Comparison of ENCODE assay signal across 1 cellular context in the genomic region with DNA sequence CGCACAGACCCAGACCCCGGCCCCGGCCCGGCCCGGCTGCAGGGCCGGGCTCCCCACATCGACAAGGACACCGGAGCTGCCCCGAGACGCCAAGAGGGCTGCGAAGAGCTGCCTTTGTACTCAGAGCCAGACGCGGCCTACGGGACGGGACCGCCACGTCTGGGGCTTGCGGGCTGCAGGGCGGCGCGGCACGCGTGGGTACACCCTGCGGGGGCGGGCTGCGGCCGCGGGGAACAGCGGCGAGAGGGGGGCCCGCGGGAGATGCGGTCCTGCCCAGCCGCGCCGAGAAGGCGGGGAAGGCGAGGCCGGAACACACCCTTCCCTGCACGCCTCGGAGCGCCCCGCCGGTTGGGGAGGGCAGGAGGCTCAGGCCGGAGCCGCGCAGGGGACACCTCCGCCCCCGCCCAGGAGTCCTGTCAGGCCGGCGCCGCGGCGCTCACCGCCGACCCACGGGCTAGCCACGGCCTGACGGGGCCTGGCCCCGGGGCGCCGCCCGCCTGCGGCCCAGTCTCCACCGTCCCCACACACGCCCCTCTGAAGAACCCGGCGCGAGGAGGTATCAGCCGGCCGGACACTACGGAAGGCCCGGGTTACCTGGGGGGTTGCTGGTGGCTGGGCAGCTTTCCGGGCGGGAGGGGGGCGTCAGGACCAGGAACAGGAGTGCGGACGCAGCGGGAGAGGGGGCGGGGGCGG.
TF ChIP-seq lines count a peak whose summit lies in the region.

No MANE protein-coding gene starts in this region.

TF ChIP-seq in K562, 482 proteins besides CTCF, POLR2A, EP300 and RAD21 (continued from another document):
- TF ChIP-seq, protein P1, sequence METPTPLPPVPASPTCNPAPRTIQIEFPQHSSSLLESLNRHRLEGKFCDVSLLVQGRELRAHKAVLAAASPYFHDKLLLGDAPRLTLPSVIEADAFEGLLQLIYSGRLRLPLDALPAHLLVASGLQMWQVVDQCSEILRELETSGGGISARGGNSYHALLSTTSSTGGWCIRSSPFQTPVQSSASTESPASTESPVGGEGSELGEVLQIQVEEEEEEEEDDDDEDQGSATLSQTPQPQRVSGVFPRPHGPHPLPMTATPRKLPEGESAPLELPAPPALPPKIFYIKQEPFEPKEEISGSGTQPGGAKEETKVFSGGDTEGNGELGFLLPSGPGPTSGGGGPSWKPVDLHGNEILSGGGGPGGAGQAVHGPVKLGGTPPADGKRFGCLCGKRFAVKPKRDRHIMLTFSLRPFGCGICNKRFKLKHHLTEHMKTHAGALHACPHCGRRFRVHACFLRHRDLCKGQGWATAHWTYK (CRISPR knock-in tag; IDR thresholded peaks at IDR 0.05): 0 out of 2 replicates have a peak, but pooled peaks have one; percentile 49
- TF ChIP-seq ZNF444 (CRISPR knock-in tag; IDR thresholded peaks at IDR 0.05): no peak
- TF ChIP-seq EGR1 (conservative IDR thresholded peaks at IDR 0.05): peak; percentile 61
- peak; percentile 65 for TF ChIP-seq GATAD2B (IDR thresholded peaks at IDR 0.05; ENCODE audit: borderline replicate concordance)
- no peak for TF ChIP-seq ZKSCAN3 (CRISPR knock-in tag; IDR thresholded peaks at IDR 0.05)
- no peak for TF ChIP-seq RFX7 (CRISPR knock-in tag; IDR thresholded peaks at IDR 0.05)
- peak; percentile 46 for TF ChIP-seq SMAD4 (CRISPR knock-in tag; conservative IDR thresholded peaks at IDR 0.05)
- no peak for TF ChIP-seq ESRRB (CRISPR knock-in tag; IDR thresholded peaks at IDR 0.05; ENCODE audit: borderline replicate concordance)
- TF ChIP-seq RBM39 (optimal IDR thresholded peaks at IDR 0.05; ENCODE audit: low read depth, low read length): no peak
- TF ChIP-seq CCNT2 (IDR thresholded peaks at IDR 0.05; ENCODE audit: borderline replicate concordance, extremely low read depth, insufficient read length, low read depth, low read length): peak; percentile 16
- TF ChIP-seq, protein P2, sequence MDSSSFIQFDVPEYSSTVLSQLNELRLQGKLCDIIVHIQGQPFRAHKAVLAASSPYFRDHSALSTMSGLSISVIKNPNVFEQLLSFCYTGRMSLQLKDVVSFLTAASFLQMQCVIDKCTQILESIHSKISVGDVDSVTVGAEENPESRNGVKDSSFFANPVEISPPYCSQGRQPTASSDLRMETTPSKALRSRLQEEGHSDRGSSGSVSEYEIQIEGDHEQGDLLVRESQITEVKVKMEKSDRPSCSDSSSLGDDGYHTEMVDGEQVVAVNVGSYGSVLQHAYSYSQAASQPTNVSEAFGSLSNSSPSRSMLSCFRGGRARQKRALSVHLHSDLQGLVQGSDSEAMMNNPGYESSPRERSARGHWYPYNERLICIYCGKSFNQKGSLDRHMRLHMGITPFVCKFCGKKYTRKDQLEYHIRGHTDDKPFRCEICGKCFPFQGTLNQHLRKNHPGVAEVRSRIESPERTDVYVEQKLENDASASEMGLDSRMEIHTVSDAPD (CRISPR knock-in tag; IDR thresholded peaks at IDR 0.05): no peak
- TF ChIP-seq, protein P3, sequence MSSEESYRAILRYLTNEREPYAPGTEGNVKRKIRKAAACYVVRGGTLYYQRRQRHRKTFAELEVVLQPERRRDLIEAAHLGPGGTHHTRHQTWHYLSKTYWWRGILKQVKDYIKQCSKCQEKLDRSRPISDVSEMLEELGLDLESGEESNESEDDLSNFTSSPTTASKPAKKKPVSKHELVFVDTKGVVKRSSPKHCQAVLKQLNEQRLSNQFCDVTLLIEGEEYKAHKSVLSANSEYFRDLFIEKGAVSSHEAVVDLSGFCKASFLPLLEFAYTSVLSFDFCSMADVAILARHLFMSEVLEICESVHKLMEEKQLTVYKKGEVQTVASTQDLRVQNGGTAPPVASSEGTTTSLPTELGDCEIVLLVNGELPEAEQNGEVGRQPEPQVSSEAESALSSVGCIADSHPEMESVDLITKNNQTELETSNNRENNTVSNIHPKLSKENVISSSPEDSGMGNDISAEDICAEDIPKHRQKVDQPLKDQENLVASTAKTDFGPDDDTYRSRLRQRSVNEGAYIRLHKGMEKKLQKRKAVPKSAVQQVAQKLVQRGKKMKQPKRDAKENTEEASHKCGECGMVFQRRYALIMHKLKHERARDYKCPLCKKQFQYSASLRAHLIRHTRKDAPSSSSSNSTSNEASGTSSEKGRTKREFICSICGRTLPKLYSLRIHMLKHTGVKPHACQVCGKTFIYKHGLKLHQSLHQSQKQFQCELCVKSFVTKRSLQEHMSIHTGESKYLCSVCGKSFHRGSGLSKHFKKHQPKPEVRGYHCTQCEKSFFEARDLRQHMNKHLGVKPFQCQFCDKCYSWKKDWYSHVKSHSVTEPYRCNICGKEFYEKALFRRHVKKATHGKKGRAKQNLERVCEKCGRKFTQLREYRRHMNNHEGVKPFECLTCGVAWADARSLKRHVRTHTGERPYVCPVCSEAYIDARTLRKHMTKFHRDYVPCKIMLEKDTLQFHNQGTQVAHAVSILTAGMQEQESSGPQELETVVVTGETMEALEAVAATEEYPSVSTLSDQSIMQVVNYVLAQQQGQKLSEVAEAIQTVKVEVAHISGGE (CRISPR knock-in tag; IDR thresholded peaks at IDR 0.05): peak in 1 of 3 experiments; percentile 40; a peak in 1 of 6 replicates
- TF ChIP-seq, protein P4, sequence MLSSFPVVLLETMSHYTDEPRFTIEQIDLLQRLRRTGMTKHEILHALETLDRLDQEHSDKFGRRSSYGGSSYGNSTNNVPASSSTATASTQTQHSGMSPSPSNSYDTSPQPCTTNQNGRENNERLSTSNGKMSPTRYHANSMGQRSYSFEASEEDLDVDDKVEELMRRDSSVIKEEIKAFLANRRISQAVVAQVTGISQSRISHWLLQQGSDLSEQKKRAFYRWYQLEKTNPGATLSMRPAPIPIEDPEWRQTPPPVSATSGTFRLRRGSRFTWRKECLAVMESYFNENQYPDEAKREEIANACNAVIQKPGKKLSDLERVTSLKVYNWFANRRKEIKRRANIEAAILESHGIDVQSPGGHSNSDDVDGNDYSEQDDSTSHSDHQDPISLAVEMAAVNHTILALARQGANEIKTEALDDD (IDR thresholded peaks at IDR 0.05): no peak
- TF ChIP-seq ZNF311 (CRISPR knock-in tag; IDR thresholded peaks at IDR 0.05): no peak
- peak; percentile 23 for TF ChIP-seq RBM22 (IDR thresholded peaks at IDR 0.05; ENCODE audit: low read depth, low read length, poor library complexity, severe bottlenecking)
- TF ChIP-seq, protein P5, sequence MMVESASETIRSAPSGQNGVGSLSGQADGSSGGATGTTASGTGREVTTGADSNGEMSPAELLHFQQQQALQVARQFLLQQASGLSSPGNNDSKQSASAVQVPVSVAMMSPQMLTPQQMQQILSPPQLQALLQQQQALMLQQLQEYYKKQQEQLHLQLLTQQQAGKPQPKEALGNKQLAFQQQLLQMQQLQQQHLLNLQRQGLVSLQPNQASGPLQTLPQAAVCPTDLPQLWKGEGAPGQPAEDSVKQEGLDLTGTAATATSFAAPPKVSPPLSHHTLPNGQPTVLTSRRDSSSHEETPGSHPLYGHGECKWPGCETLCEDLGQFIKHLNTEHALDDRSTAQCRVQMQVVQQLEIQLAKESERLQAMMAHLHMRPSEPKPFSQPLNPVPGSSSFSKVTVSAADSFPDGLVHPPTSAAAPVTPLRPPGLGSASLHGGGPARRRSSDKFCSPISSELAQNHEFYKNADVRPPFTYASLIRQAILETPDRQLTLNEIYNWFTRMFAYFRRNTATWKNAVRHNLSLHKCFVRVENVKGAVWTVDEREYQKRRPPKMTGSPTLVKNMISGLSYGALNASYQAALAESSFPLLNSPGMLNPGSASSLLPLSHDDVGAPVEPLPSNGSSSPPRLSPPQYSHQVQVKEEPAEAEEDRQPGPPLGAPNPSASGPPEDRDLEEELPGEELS (CRISPR knock-in tag; IDR thresholded peaks at IDR 0.05; ENCODE audit: borderline replicate concordance): 0 out of 2 replicates have a peak, but pooled peaks have one; percentile 29
- TF ChIP-seq CTBP1 (IDR thresholded peaks at IDR 0.05; ENCODE audit: borderline replicate concordance): 0 out of 2 replicates have a peak, but pooled peaks have one; percentile 18
- TF ChIP-seq ZNF431 (CRISPR knock-in tag; IDR thresholded peaks at IDR 0.05): no peak
- no peak for TF ChIP-seq ZNF133 (CRISPR knock-in tag; IDR thresholded peaks at IDR 0.05)
- TF ChIP-seq ZNF175 (CRISPR knock-in tag; IDR thresholded peaks at IDR 0.05; ENCODE audit: low read depth): no peak
- TF ChIP-seq, protein P6, sequence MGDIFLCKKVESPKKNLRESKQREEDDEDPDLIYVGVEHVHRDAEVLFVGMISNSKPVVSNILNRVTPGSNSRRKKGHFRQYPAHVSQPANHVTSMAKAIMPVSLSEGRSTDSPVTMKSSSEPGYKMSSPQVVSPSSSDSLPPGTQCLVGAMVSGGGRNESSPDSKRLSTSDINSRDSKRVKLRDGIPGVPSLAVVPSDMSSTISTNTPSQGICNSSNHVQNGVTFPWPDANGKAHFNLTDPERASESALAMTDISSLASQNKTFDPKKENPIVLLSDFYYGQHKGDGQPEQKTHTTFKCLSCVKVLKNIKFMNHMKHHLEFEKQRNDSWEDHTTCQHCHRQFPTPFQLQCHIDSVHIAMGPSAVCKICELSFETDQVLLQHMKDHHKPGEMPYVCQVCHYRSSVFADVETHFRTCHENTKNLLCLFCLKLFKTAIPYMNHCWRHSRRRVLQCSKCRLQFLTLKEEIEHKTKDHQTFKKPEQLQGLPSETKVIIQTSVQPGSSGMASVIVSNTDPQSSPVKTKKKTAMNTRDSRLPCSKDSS (IDR thresholded peaks at IDR 0.05; ENCODE audit: low read depth, partially characterized antibody): no peak
- TF ChIP-seq, protein P7, sequence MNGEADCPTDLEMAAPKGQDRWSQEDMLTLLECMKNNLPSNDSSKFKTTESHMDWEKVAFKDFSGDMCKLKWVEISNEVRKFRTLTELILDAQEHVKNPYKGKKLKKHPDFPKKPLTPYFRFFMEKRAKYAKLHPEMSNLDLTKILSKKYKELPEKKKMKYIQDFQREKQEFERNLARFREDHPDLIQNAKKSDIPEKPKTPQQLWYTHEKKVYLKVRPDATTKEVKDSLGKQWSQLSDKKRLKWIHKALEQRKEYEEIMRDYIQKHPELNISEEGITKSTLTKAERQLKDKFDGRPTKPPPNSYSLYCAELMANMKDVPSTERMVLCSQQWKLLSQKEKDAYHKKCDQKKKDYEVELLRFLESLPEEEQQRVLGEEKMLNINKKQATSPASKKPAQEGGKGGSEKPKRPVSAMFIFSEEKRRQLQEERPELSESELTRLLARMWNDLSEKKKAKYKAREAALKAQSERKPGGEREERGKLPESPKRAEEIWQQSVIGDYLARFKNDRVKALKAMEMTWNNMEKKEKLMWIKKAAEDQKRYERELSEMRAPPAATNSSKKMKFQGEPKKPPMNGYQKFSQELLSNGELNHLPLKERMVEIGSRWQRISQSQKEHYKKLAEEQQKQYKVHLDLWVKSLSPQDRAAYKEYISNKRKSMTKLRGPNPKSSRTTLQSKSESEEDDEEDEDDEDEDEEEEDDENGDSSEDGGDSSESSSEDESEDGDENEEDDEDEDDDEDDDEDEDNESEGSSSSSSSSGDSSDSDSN (IDR thresholded peaks at IDR 0.05; ENCODE audit: borderline replicate concordance in 1 of 2, low read depth in 2 of 2, low read length in 2 of 2): peak; percentile 93 to 95
- no peak for TF ChIP-seq ZBTB7A (IDR thresholded peaks at IDR 0.05; ENCODE audit: borderline replicate concordance, control insufficient read depth, low read depth, low read length)
- no peak for TF ChIP-seq ZNF347 (CRISPR knock-in tag; IDR thresholded peaks at IDR 0.05; ENCODE audit: low read depth)
- peak; percentile 16 for TF ChIP-seq KDM5B (IDR thresholded peaks at IDR 0.05; ENCODE audit: insufficient replicate concordance, low read depth, low read length)
- TF ChIP-seq SOX6 (IDR thresholded peaks at IDR 0.05): no peak
- no peak for TF ChIP-seq EZH2 (IDR thresholded peaks at IDR 0.05; ENCODE audit: borderline replicate concordance, low read depth, low read length)
- no peak for TF ChIP-seq KLF10 (CRISPR knock-in tag; IDR thresholded peaks at IDR 0.05)
- TF ChIP-seq ZNF699 (CRISPR knock-in tag; IDR thresholded peaks at IDR 0.05; ENCODE audit: insufficient replicate concordance): no peak
- TF ChIP-seq NFRKB (IDR thresholded peaks at IDR 0.05; ENCODE audit: low read depth): no peak
- TF ChIP-seq RBM34 (IDR thresholded peaks at IDR 0.05; ENCODE audit: borderline replicate concordance, insufficient read depth, low read length): 0 out of 2 replicates have a peak, but pooled peaks have one; percentile 74
- TF ChIP-seq POLR2AphosphoS2 (IDR thresholded peaks at IDR 0.05; ENCODE audit: low read length): no peak
- peak; percentile 21; the same call in 1 of the 2 replicates for TF ChIP-seq CREM (IDR thresholded peaks at IDR 0.05; ENCODE audit: low read depth)
- peak; percentile 83 for TF ChIP-seq SAP30 (IDR thresholded peaks at IDR 0.05; ENCODE audit: borderline replicate concordance, insufficient read depth, low read depth, low read length, poor library complexity, severe bottlenecking)
- TF ChIP-seq RBBP5 (IDR thresholded peaks at IDR 0.05; ENCODE audit: borderline replicate concordance, insufficient read depth, low read length, poor library complexity, severe bottlenecking): peak; percentile 91
